ENCODE assay signal across 22 cellular contexts in the genomic region with DNA sequence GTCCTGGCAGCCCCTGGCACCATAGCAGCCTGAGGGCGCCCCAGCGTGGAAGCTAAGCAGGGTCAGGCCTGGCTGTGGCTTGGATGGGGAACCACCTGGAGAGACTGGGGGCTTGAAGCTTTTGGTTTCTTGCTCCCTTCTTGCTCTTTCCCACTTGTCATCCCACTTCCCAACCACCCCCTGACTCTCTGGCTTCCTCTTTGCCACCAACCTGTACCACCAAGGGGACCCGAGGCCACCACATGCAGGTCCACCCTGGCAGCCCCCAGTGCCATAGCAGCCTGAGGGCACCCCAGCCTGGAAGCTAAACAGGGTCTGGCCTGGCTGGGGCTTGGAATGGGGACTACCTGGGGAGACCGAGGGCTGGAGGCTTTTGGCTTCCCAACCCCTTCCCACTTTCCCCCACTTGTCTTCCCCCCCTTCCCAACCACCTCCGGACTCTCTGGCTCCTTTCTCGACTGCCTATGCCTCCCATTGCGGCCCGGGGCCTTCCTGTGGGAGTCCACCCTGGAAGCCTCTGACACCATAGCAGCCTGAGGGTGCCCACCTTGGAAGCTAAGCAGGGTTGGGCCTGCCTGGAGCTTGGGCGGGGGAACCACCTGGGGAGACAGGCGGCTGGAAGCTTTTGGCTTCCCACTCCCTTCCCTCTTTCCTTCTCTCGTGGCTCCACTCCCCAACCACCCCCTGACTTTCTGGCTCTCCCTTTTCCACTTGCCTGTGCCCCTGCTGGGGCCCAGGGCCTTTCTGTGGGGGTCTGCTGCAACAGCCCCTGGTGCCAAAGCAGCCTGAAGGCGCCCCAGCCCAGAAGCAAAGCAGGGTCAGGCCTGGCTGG.
"Had no signal": no experiment of that assay in that cellular context is flagged by ENCODE, and none has a peak within 500 bp of the region (broad histone marks: within the 10 kb centered on the region; RNA-seq: fewer than 3 reads in every experiment).

No MANE protein-coding gene starts in this region.

- H3K27ac Mint-ChIP-seq: nephron progenitor cell had no signal

- DNase-seq: caudate nucleus; colonic mucosa; effector CD8-positive, alpha-beta T cell; heart left ventricle; islet precursor cell; mesendoderm; naive B cell; nephron progenitor cell; stimulated activated CD4-positive, alpha-beta T cell treated with anti-CD3 and anti-CD28 coated beads, Interleukin-2, amount 100 ng/mL, for 24 hours; stimulated activated CD4-positive, alpha-beta T cell treated with anti-CD3 and anti-CD28 coated beads, Interleukin-4, amount 100 ng/mL, for 4 hours; stimulated activated naive B cell treated with anti-CD40 and anti-IgM and Interleukin-4, amounts not matched to agents 10 μg/mL and 1 μg/mL and 100 μg/mL, for 72 hours; stimulated activated naive CD8-positive, alpha-beta T cell treated with anti-CD3 and anti-CD28 coated beads, Interleukin-15, amount 100 ng/mL, for 72 hours; testis; upper lobe of right lung had no signal

- H3K36me3 ChIP-seq: colonic mucosa, heart left ventricle, left lung, neutrophil, pancreas, prostate gland, tibial nerve, upper lobe of right lung had no signal

- FAIRE-seq: frontal cortex, pancreas had no signal

- ATAC-seq: heart left ventricle; left lung; pancreas; sciatic nerve; stimulated activated naive B cell treated with anti-CD40 and anti-IgM and Interleukin-4, amounts not matched to agents 10 μg/mL and 1 μg/mL and 100 μg/mL, for 72 hours; stimulated activated naive CD8-positive, alpha-beta T cell treated with anti-CD3 and anti-CD28 coated beads, Interleukin-15, amount 100 ng/mL, for 72 hours; upper lobe of right lung had no signal

- H3K4me1 ChIP-seq: colonic mucosa, heart left ventricle, left lung, pancreas, prostate gland, testis, tibial nerve, upper lobe of right lung had no signal

- H3K9me3 ChIP-seq: pancreas, prostate gland, testis had no signal

- H3K4me1 Mint-ChIP-seq: nephron progenitor cell; stimulated activated naive B cell treated with anti-CD40 and anti-IgM and Interleukin-4, amounts not matched to agents 10 μg/mL and 1 μg/mL and 100 μg/mL, for 72 hours; stimulated activated naive CD8-positive, alpha-beta T cell treated with anti-CD3 and anti-CD28 coated beads, Interleukin-15, amount 100 ng/mL, for 72 hours had no signal

- H3K27me3 Mint-ChIP-seq: naive B cell; stimulated activated naive B cell treated with anti-CD40 and anti-IgM and Interleukin-4, amounts not matched to agents 10 μg/mL and 1 μg/mL and 100 μg/mL, for 72 hours; stimulated activated naive CD8-positive, alpha-beta T cell treated with anti-CD3 and anti-CD28 coated beads, Interleukin-15, amount 100 ng/mL, for 72 hours had no signal

- H3K27ac ChIP-seq: colonic mucosa, dorsolateral prefrontal cortex, heart left ventricle, left lung, neutrophil, pancreas, prostate gland, testis, tibial nerve, upper lobe of right lung had no signal

- H3K4me3 ChIP-seq: colonic mucosa, dorsolateral prefrontal cortex, heart left ventricle, left lung, pancreas, prostate gland, testis, tibial nerve, upper lobe of right lung had no signal

- H3K4me3 Mint-ChIP-seq: nephron progenitor cell; stimulated activated naive B cell treated with anti-CD40 and anti-IgM and Interleukin-4, amounts not matched to agents 10 μg/mL and 1 μg/mL and 100 μg/mL, for 72 hours; stimulated activated naive CD8-positive, alpha-beta T cell treated with anti-CD3 and anti-CD28 coated beads, Interleukin-15, amount 100 ng/mL, for 72 hours had no signal

- H3K27me3 ChIP-seq: colonic mucosa, left lung, neutrophil, pancreas, testis, tibial nerve, upper lobe of right lung had no signal
